In the genomic region with DNA sequence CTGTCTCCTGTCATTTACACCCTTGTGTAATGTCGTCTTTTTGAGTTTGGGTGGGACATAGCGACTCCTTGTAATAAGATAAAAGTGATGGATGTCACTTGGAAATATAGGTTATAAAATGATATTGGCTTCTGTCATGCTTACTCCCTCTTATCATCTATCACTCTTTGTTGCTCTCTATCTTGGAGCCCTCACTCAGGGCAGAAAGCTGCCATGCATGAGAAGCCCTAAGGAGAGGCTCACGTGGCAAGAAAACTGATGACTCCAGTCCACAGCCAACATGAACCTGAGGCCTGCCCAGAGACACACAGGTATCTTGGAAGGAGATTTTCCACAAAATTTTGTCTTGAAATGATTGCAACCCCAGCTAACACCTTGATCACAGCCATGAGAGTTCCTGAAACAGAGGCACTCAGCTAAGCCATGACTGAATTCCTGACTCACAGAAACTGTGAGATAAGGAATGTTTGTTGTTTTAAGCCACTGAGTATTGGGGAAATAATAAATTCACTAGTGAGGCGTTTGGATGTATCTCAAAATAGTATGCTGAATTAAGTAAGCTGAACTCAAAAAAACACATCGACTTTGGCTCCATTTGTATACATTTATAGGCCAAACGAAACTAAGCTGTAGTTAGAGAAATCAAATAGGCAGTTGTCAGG, we compare ENCODE assay signal across 21 cellular contexts.
DNase-seq lines count a peak whose midpoint lies in the region; FAIRE-seq and TF ChIP-seq lines count a peak whose summit lies in the region.
"Had no signal": no experiment of that assay in that cellular context is flagged by ENCODE, and none has a peak within 500 bp of the region (broad histone marks: within the 10 kb centered on the region; RNA-seq: fewer than 3 reads in every experiment).

No MANE protein-coding gene starts in this region.

- peaks cover 8% of the 10 kb centered on the region for H3K4me1 ChIP-seq in mesodermal cell (ENCODE audit: control insufficient read depth, insufficient read depth, low read length, poor library complexity, severe bottlenecking)
- H3K4me1 ChIP-seq in ascending aorta, result no peaks in the 10 kb centered on the region
- H3K4me1 ChIP-seq: heart right ventricle, vagina had no signal

- H3K27me3 ChIP-seq in bronchial epithelial cell (ENCODE audit: control insufficient read depth, insufficient read depth, low read length) (no peaks in the 10 kb centered on the region), ascending aorta (no peaks in the 10 kb centered on the region)
- H3K27me3 ChIP-seq: heart right ventricle, neutrophil, vagina had no signal

- no peaks in the 10 kb centered on the region for H3K9me3 ChIP-seq in mesodermal cell (ENCODE audit: control insufficient read depth, low read length)
- H3K9me3 ChIP-seq in ascending aorta, result no peaks in the 10 kb centered on the region
- H3K9me3 ChIP-seq: neutrophil, vagina had no signal

- 61% methylated on average over 2 of the region's 6 CpGs; no CpG with 5 or more reads in 1 of the 2 experiments for WGBS in mesodermal cell (ENCODE audit: insufficient coverage in 2 of 2), 2 experiments

- TF ChIP-seq CTCF in bronchial epithelial cell (IDR thresholded peaks at IDR 0.05; ENCODE audit: insufficient read depth, low read length, severe bottlenecking), result no peak
- TF ChIP-seq CTCF in ascending aorta (IDR thresholded peaks at IDR 0.05), result no peak

- intact Hi-C loops in ascending aorta (cut with DNase I), result no loop called here

- DNase-seq in Daoy (ENCODE audit: low read depth) (peak; percentile 55), M059J (ENCODE audit: low read depth) (peak; percentile 58), bronchial epithelial cell (ENCODE audit: low read depth) (peak; percentile 38), COLO668 (lab: John Stamatoyannopoulos, UW; ENCODE audit: unreplicated experiment) (no peak), ascending aorta (ENCODE audit: low spot score in 2 of 2) (no peak), GDM1 (lab: John Stamatoyannopoulos, UW) (no peak)
- DNase-seq in NK-92 treated with Interleukin-12 subunit alpha and Interleukin-12 subunit beta, amount 100 ng/mL, for 24 hours (lab: John Stamatoyannopoulos, UW), result no peak
- DNase-seq: activated CD4-positive, alpha-beta T cell treated with anti-CD3 and anti-CD28 coated beads, Interleukin-2, amount 50 U/mL, for 1 hour; activated naive CD4-positive, alpha-beta T cell treated with anti-CD3 and anti-CD28 coated beads for 36 hours; CD4-positive, alpha-beta memory T cell; dermis blood vessel endothelial cell; heart right ventricle; NCI-H1930; NCI-H524 treated with DMSO at 0.1 percent for 48 hours; stimulated activated CD4-positive, alpha-beta T cell treated with anti-CD3 and anti-CD28 coated beads, Interleukin-2, amount 100 ng/mL, for 24 hours had no signal

- H3K27ac ChIP-seq in mesodermal cell (ENCODE audit: low read depth, low read length, severe bottlenecking) (peak overlapping the region; percentile 39), ascending aorta (no peak overlapping the region)
- H3K27ac ChIP-seq: heart right ventricle, neutrophil, vagina had no signal

- FAIRE-seq in bronchial epithelial cell (lab: Jason Lieb, UNC), result no peak
- FAIRE-seq: G401.6, GM12891, keratinocyte had no signal

- H3K36me3 ChIP-seq in bronchial epithelial cell (ENCODE audit: control insufficient read depth, insufficient read depth, low read length) (no peaks in the 10 kb centered on the region), mesodermal cell (ENCODE audit: control insufficient read depth, insufficient read depth, low read length) (no peaks in the 10 kb centered on the region), ascending aorta (no peaks in the 10 kb centered on the region)
- H3K36me3 ChIP-seq: heart right ventricle, neutrophil, vagina had no signal

- H3K4me3 ChIP-seq in bronchial epithelial cell (ENCODE audit: low read depth, low read length), result no peak overlapping the region
- no peak overlapping the region for H3K4me3 ChIP-seq in mesodermal cell (ENCODE audit: extremely low read depth, insufficient read depth, low read length, poor library complexity, severe bottlenecking)
- H3K4me3 ChIP-seq in ascending aorta, result no peak overlapping the region
- H3K4me3 ChIP-seq: heart right ventricle, vagina had no signal

Comparison
In these comparisons a context has a peak if more than half of its experiments do, and no peak if none do; other contexts are left out.
1. DNase-seq: peak in Daoy (single experiment), M059J (single experiment) and bronchial epithelial cell (single experiment); none in COLO668 (single experiment), NK-92 treated with Interleukin-12 subunit alpha and Interleukin-12 subunit beta, amount 100 ng/mL, for 24 hours (single experiment), ascending aorta (0 of 2) and GDM1 (single experiment).